Comparison of ENCODE assay signal across 8 cellular contexts in genomic region chr3:184567924-184568590, GRCh38. TPM values are rescaled to one million over a fixed set of nuclear protein-coding genes. Genes with fewer than 3 reads are reported as not detected.
DNase-seq lines count a peak whose midpoint lies in the region; ATAC-seq, FAIRE-seq and TF ChIP-seq lines count a peak whose summit lies in the region.

No MANE protein-coding gene starts in this region.

- H3K4me3 Mint-ChIP-seq in HFFc6 (peak overlapping the region; percentile 75), astrocyte (ENCODE audit: unreplicated experiment) (peak overlapping the region; percentile 58)
- H3K4me3 Mint-ChIP-seq in stimulated activated effector memory CD8-positive, alpha-beta T cell treated with anti-CD3 and anti-CD28 coated beads, Interleukin-12 subunit alpha, Interleukin-12 subunit beta, amount 100 ng/mL, for 72 hours, result peak overlapping the region; percentile 25

- no peak for ATAC-seq in stimulated activated effector memory CD8-positive, alpha-beta T cell treated with anti-CD3 and anti-CD28 coated beads, Interleukin-12 subunit alpha, Interleukin-12 subunit beta, amount 100 ng/mL, for 72 hours
- no peak for ATAC-seq in GM18498 (IDR thresholded peaks at IDR 0.05; ENCODE audit: unreplicated experiment)

- H3K27ac Mint-ChIP-seq in HFFc6 (peak overlapping the region; percentile 76), astrocyte (ENCODE audit: unreplicated experiment) (peak overlapping the region; percentile 75)
- no peak overlapping the region for H3K27ac Mint-ChIP-seq in stimulated activated effector memory CD8-positive, alpha-beta T cell treated with anti-CD3 and anti-CD28 coated beads, Interleukin-12 subunit alpha, Interleukin-12 subunit beta, amount 100 ng/mL, for 72 hours

- DNase-seq in HFFc6, result no peak
- DNase-seq in astrocyte (ENCODE audit: low read depth), result peak; percentile 9
- peak; percentile 28 for DNase-seq in inferior parietal cortex (ENCODE audit: extremely low spot score)
- DNase-seq in stimulated activated effector memory CD8-positive, alpha-beta T cell treated with anti-CD3 and anti-CD28 coated beads, Interleukin-12 subunit alpha, Interleukin-12 subunit beta, amount 100 ng/mL, for 72 hours (ENCODE audit: low spot score in 2 of 2), result no peak
- DNase-seq in NCI-H524 treated with DMSO at 0.1 percent for 48 hours (lab: John Stamatoyannopoulos, UW), result no peak
- no peak for DNase-seq in activated CD8-positive, alpha-beta memory T cell treated with anti-CD3 and anti-CD28 coated beads for 24 hours
- DNase-seq in small intestine, result no peak

- H3K9ac ChIP-seq in astrocyte (ENCODE audit: low read length), result peak overlapping the region; percentile 49

- peaks cover 33% of the 10 kb centered on the region for H3K4me1 ChIP-seq in astrocyte (ENCODE audit: insufficient read depth, low read length)
- peaks cover 0 to 4% of the 10 kb centered on the region in 2 donors for H3K4me1 ChIP-seq in small intestine (ENCODE audit: control insufficient read depth in 2 of 2, insufficient read depth in 1 of 2, low read depth in 1 of 2, low read length in 1 of 2)

- no peak for FAIRE-seq in astrocyte (lab: Jason Lieb, UNC)
- FAIRE-seq in small intestine (lab: Jason Lieb, UNC), result no peak

- H4K20me1 ChIP-seq in astrocyte (ENCODE audit: insufficient read depth, low read length), result no peaks in the 10 kb centered on the region

- H3K4me2 ChIP-seq in astrocyte (ENCODE audit: low read length), result peak overlapping the region; percentile 86

- TF ChIP-seq CTCF in HFFc6 (IDR thresholded peaks at IDR 0.05) (no peak), astrocyte (IDR thresholded peaks at IDR 0.05; ENCODE audit: insufficient read depth, low read depth, low read length) (no peak)

- no peaks in the 10 kb centered on the region for H3K36me3 Mint-ChIP-seq in HFFc6 (ENCODE audit: low read depth)
- peaks cover 8% of the 10 kb centered on the region for H3K36me3 Mint-ChIP-seq in astrocyte (ENCODE audit: low read depth, unreplicated experiment)
- H3K36me3 Mint-ChIP-seq in stimulated activated effector memory CD8-positive, alpha-beta T cell treated with anti-CD3 and anti-CD28 coated beads, Interleukin-12 subunit alpha, Interleukin-12 subunit beta, amount 100 ng/mL, for 72 hours, result no peaks in the 10 kb centered on the region

- H3K27me3 Mint-ChIP-seq in HFFc6 (ENCODE audit: insufficient read depth) (no peaks in the 10 kb centered on the region), astrocyte (ENCODE audit: low read depth, unreplicated experiment) (no peaks in the 10 kb centered on the region)

- peak overlapping the region; percentile 15 for H2AFZ ChIP-seq in astrocyte (ENCODE audit: low read depth, low read length)

- H3K79me2 ChIP-seq in astrocyte (ENCODE audit: insufficient read depth, low read length), result no peaks in the 10 kb centered on the region

- H3K9me3 Mint-ChIP-seq in HFFc6 (no peaks in the 10 kb centered on the region), astrocyte (ENCODE audit: unreplicated experiment) (no peaks in the 10 kb centered on the region)
- no peaks in the 10 kb centered on the region for H3K9me3 Mint-ChIP-seq in stimulated activated effector memory CD8-positive, alpha-beta T cell treated with anti-CD3 and anti-CD28 coated beads, Interleukin-12 subunit alpha, Interleukin-12 subunit beta, amount 100 ng/mL, for 72 hours

- no peaks in the 10 kb centered on the region for H3K9me3 ChIP-seq in astrocyte (ENCODE audit: insufficient read depth, low read depth, low read length)
- H3K9me3 ChIP-seq in small intestine (ENCODE audit: control insufficient read depth, low read depth), result no peaks in the 10 kb centered on the region

- H3K27me3 ChIP-seq in astrocyte (ENCODE audit: insufficient read depth, low read length) (peaks cover 11% of the 10 kb centered on the region), small intestine (ENCODE audit: control insufficient read depth in 2 of 2, insufficient read depth in 2 of 2, low read length in 2 of 2) (no peaks in the 10 kb centered on the region)

- WGBS in small intestine, 3 donors, result 22 to 43% (median 28%) methylated on average over 14 to 17 of the region's 17 CpGs

- H3K4me3 ChIP-seq in astrocyte (ENCODE audit: insufficient read depth, low read depth, low read length) (peak overlapping the region; percentile 48), small intestine (ENCODE audit: low read depth in 1 of 2, low read length in 2 of 2) (no peak overlapping the region)

- H3K36me3 ChIP-seq in astrocyte (ENCODE audit: insufficient read depth, low read length), result no peaks in the 10 kb centered on the region
- H3K36me3 ChIP-seq in small intestine (ENCODE audit: control insufficient read depth in 2 of 2, insufficient read depth in 2 of 2, low read length in 2 of 2), result no peaks in the 10 kb centered on the region

- peaks cover 62% of the 10 kb centered on the region for H3K4me1 Mint-ChIP-seq in HFFc6 (ENCODE audit: low read depth)
- H3K4me1 Mint-ChIP-seq in astrocyte (ENCODE audit: low read depth, unreplicated experiment), result peaks cover 45% of the 10 kb centered on the region
- no peaks in the 10 kb centered on the region for H3K4me1 Mint-ChIP-seq in stimulated activated effector memory CD8-positive, alpha-beta T cell treated with anti-CD3 and anti-CD28 coated beads, Interleukin-12 subunit alpha, Interleukin-12 subunit beta, amount 100 ng/mL, for 72 hours

- H3K27ac ChIP-seq in astrocyte (ENCODE audit: low read depth, low read length) (peak overlapping the region; percentile 38), small intestine (ENCODE audit: low read depth in 1 of 2, low read length in 1 of 2) (peak overlapping the region in 1 of 2 donors; percentile 18)

RNA-seq across cellular contexts. Expression of gene EPHB3, which starts 6.5 kb away (rescaled TPM):
- total RNA-seq in HFFc6 (2021; fragmentation: NEBNext Ultra II Directional; extraction: Animal tissue kit (Norgen Biotek cat#: 25700)), result 1 to 10 TPM; 3.0 to 6.6 (median 3.6) TPM
- 17.2 and 27.0 TPM in 2 replicates for total RNA-seq in astrocyte
- polyA plus RNA-seq in small intestine, result 10 to 100 TPM in 1 of 3 donors, under 1 TPM in 2; 0.27 to 16.7 (median 0.67) TPM

Comparison
In these comparisons a context has a peak if more than half of its experiments do, and no peak if none do; other contexts are left out.
1. DNase-seq: peak in astrocyte (single experiment) and inferior parietal cortex (single experiment); none in HFFc6 (single experiment), stimulated activated effector memory CD8-positive, alpha-beta T cell treated with anti-CD3 and anti-CD28 coated beads, Interleukin-12 subunit alpha, Interleukin-12 subunit beta, amount 100 ng/mL, for 72 hours (0 of 2), NCI-H524 treated with DMSO at 0.1 percent for 48 hours (single experiment), activated CD8-positive, alpha-beta memory T cell treated with anti-CD3 and anti-CD28 coated beads for 24 hours (single experiment) and small intestine (single experiment).
2. H3K4me3 Mint-ChIP-seq: peak in every context shown above with its lines; median percentile 75 in HFFc6; 58 in astrocyte; 25 in stimulated activated effector memory CD8-positive, alpha-beta T cell treated with anti-CD3 and anti-CD28 coated beads, Interleukin-12 subunit alpha, Interleukin-12 subunit beta, amount 100 ng/mL, for 72 hours.